Comparison of ENCODE assay signal across 22 cellular contexts in the genomic region with DNA sequence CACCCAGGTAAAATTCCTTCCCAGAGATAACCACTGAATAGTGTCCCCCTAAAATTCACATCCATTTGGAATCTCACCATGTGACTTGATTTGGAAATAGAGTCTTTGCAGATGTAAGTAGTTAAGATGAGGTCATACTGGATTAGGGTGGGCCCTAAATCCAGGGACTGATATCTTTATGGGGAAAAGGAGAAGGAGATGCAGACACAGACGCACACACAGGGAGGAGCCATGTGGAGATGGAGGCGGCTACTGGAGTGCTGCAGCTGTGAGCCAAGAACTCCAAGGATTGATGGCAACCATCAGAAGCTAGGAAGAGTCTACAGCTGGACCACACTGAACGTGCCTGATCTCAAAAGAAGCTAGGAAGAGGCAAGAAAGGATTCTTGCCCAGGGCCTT.
"Had no signal": no experiment of that assay in that cellular context is flagged by ENCODE, and none has a peak within 500 bp of the region (broad histone marks: within the 10 kb centered on the region; RNA-seq: fewer than 3 reads in every experiment).

No MANE protein-coding gene starts in this region.

- H3K4me2 ChIP-seq: hepatocyte had no signal

- H3K27ac ChIP-seq: coronary artery, esophagus squamous epithelium, foreskin keratinocyte, gastroesophageal sphincter, heart left ventricle, hepatocyte, psoas muscle, skin epidermis, thyroid gland had no signal

- FAIRE-seq: kidney had no signal

- H2AFZ ChIP-seq: hepatocyte had no signal

- H3K36me3 ChIP-seq: esophagus squamous epithelium, gastroesophageal sphincter, heart left ventricle, thyroid gland had no signal

- H3K4me3 ChIP-seq: coronary artery, esophagus squamous epithelium, gastroesophageal sphincter, heart left ventricle, hepatocyte, psoas muscle, skin epidermis, thyroid gland had no signal

- DNase-seq: dermis blood vessel endothelial cell; effector memory CD4-positive, alpha-beta T cell; erythroblast; esophagus squamous epithelium; foreskin keratinocyte; heart left ventricle; kidney; mesenchymal stem cell; nucleus accumbens; psoas muscle; right cardiac atrium; stimulated activated CD4-positive, alpha-beta T cell treated with anti-CD3 and anti-CD28 coated beads, Interleukin-15, amount 100 ng/mL, for 24 hours; stimulated activated CD4-positive, alpha-beta T cell treated with anti-CD3 and anti-CD28 coated beads, Interleukin-2, amount 100 ng/mL, for 48 hours; stimulated activated CD8-positive, alpha-beta memory T cell treated with anti-CD3 and anti-CD28 coated beads, Interleukin-4, amount 100 ng/mL, for 48 hours; stimulated activated naive CD4-positive, alpha-beta T cell; stimulated activated naive CD8-positive, alpha-beta T cell treated with anti-CD3 and anti-CD28 coated beads, Interleukin-15, amount 100 ng/mL, for 72 hours; thyroid gland; trophoblast cell had no signal

- H3K79me2 ChIP-seq: hepatocyte had no signal

- H3K27me3 ChIP-seq: esophagus squamous epithelium, foreskin keratinocyte, gastroesophageal sphincter, heart left ventricle, hepatocyte, thyroid gland had no signal

- H3K4me1 ChIP-seq: esophagus squamous epithelium, foreskin keratinocyte, gastroesophageal sphincter, psoas muscle, thyroid gland had no signal

- H3K9me3 ChIP-seq: esophagus squamous epithelium, gastroesophageal sphincter, heart left ventricle, psoas muscle, thyroid gland had no signal
